Comparison of ENCODE assay signal across 1 cellular context in the genomic region with DNA sequence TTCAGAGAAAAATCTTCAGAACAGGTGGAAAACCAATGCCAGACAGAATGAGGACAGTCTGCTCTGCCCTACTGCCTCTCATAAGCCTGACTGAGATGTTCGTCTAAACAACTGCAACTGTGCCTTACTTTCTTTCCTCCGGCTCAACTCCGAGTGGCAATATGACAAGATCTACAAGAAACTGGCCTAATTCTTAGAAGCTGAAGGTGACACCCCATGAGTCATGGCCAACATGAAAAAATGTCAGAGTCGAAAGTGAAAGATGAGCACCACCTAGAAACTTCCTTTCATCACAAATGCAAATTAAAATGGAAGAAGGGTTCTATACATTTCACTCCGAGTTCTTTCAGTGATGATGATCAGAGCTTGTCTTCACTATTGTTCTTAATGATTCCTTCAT.
TF ChIP-seq lines count a peak whose summit lies in the region.

No MANE protein-coding gene starts in this region.

TF ChIP-seq in HepG2, 621 proteins besides CTCF, POLR2A, EP300 and RAD21:
- TF ChIP-seq ZNF883 (CRISPR knock-in tag; IDR thresholded peaks at IDR 0.05; ENCODE audit: not compliant biosample characterization) (no peak), SP5 (CRISPR knock-in tag; IDR thresholded peaks at IDR 0.05; ENCODE audit: borderline replicate concordance, low read depth) (no peak), IRF2 (CRISPR knock-in tag; IDR thresholded peaks at IDR 0.05) (no peak), SOX13 (IDR thresholded peaks at IDR 0.05) (no peak), SOX13 (CRISPR knock-in tag; conservative IDR thresholded peaks at IDR 0.05 in 1 of 2, IDR thresholded peaks at IDR 0.05 in 1 of 2) (no peak), ATM (IDR thresholded peaks at IDR 0.05; ENCODE audit: borderline replicate concordance) (no peak), RFX3 (CRISPR knock-in tag; IDR thresholded peaks at IDR 0.05) (no peak), SCMH1 (CRISPR knock-in tag; IDR thresholded peaks at IDR 0.05; ENCODE audit: borderline replicate concordance) (no peak), ISL2 (CRISPR knock-in tag; IDR thresholded peaks at IDR 0.05) (no peak), NFE2L1 (CRISPR knock-in tag; IDR thresholded peaks at IDR 0.05; ENCODE audit: borderline replicate concordance) (no peak), SMAD3 (CRISPR knock-in tag; IDR thresholded peaks at IDR 0.05) (no peak)
- TF ChIP-seq, protein P1, sequence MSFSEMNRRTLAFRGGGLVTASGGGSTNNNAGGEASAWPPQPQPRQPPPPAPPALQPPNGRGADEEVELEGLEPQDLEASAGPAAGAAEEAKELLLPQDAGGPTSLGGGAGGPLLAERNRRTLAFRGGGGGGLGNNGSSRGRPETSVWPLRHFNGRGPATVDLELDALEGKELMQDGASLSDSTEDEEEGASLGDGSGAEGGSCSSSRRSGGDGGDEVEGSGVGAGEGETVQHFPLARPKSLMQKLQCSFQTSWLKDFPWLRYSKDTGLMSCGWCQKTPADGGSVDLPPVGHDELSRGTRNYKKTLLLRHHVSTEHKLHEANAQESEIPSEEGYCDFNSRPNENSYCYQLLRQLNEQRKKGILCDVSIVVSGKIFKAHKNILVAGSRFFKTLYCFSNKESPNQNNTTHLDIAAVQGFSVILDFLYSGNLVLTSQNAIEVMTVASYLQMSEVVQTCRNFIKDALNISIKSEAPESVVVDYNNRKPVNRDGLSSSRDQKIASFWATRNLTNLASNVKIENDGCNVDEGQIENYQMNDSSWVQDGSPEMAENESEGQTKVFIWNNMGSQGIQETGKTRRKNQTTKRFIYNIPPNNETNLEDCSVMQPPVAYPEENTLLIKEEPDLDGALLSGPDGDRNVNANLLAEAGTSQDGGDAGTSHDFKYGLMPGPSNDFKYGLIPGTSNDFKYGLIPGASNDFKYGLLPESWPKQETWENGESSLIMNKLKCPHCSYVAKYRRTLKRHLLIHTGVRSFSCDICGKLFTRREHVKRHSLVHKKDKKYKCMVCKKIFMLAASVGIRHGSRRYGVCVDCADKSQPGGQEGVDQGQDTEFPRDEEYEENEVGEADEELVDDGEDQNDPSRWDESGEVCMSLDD (CRISPR knock-in tag; IDR thresholded peaks at IDR 0.05; ENCODE audit: borderline replicate concordance) = no peak
- TF ChIP-seq, protein P2, sequence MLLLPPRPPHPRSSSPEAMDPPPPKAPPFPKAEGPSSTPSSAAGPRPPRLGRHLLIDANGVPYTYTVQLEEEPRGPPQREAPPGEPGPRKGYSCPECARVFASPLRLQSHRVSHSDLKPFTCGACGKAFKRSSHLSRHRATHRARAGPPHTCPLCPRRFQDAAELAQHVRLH (CRISPR knock-in tag; IDR thresholded peaks at IDR 0.05; ENCODE audit: borderline replicate concordance, low read depth) = no peak
- TF ChIP-seq, protein P3, sequence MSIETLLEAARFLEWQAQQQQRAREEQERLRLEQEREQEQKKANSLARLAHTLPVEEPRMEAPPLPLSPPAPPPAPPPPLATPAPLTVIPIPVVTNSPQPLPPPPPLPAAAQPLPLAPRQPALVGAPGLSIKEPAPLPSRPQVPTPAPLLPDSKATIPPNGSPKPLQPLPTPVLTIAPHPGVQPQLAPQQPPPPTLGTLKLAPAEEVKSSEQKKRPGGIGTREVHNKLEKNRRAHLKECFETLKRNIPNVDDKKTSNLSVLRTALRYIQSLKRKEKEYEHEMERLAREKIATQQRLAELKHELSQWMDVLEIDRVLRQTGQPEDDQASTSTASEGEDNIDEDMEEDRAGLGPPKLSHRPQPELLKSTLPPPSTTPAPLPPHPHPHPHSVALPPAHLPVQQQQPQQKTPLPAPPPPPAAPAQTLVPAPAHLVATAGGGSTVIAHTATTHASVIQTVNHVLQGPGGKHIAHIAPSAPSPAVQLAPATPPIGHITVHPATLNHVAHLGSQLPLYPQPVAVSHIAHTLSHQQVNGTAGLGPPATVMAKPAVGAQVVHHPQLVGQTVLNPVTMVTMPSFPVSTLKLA (IDR thresholded peaks at IDR 0.05) = no peak
